Comparison of ENCODE assay signal across 1 cellular context in the genomic region with DNA sequence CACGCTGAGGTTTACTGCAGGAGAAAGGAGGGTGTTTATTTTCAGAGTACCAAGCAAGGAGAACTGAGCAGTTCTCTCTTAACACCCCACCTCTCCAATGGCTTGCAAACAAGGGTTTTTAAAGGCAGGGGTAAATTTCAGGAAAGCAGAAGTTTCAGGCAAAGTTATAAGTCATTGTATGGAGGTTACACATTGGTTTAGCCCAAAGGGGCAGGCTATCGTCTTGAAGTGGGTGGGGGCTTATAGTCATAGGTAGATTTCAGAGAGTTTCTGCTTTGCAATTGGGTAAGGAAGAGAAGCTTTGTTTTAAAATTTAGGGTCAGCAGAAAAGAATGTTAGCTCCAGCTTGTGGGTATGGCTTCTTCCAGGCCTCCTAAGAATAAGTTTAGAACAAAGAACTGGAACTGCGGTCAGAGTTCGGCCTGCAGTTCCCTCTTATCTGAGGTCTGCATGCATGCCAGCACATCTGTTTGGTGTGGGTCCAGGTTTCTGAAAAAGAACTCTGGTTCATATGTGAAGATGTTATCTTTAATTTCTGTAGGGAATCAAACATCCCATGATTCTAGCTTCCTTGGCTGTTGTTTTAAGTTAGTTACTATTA.
TF ChIP-seq lines count a peak whose summit lies in the region.

No MANE protein-coding gene starts in this region.

TF ChIP-seq in K562, 482 proteins besides CTCF, POLR2A, EP300 and RAD21 (continued from another document):
- TF ChIP-seq SNIP1 (IDR thresholded peaks at IDR 0.05; ENCODE audit: low read depth), result no peak
- no peak for TF ChIP-seq HMG20B (CRISPR knock-in tag; IDR thresholded peaks at IDR 0.05)
- no peak for TF ChIP-seq ZNF407 (IDR thresholded peaks at IDR 0.05; ENCODE audit: low read depth)
- no peak for TF ChIP-seq RUNX1 (IDR thresholded peaks at IDR 0.05; ENCODE audit: low read depth)
- TF ChIP-seq MIER1 (IDR thresholded peaks at IDR 0.05; ENCODE audit: low read depth), result no peak
- TF ChIP-seq KLF16 (IDR thresholded peaks at IDR 0.05), result peak; percentile 84
- TF ChIP-seq ZNF263 (CRISPR knock-in tag; IDR thresholded peaks at IDR 0.05; ENCODE audit: borderline replicate concordance), result no peak
- TF ChIP-seq RBFOX2 (IDR thresholded peaks at IDR 0.05; ENCODE audit: low read depth, low read length), result no peak
- TF ChIP-seq, protein P1, sequence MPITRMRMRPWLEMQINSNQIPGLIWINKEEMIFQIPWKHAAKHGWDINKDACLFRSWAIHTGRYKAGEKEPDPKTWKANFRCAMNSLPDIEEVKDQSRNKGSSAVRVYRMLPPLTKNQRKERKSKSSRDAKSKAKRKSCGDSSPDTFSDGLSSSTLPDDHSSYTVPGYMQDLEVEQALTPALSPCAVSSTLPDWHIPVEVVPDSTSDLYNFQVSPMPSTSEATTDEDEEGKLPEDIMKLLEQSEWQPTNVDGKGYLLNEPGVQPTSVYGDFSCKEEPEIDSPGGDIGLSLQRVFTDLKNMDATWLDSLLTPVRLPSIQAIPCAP (CRISPR knock-in tag; IDR thresholded peaks at IDR 0.05; ENCODE audit: borderline replicate concordance), result no peak
- TF ChIP-seq, protein P2, sequence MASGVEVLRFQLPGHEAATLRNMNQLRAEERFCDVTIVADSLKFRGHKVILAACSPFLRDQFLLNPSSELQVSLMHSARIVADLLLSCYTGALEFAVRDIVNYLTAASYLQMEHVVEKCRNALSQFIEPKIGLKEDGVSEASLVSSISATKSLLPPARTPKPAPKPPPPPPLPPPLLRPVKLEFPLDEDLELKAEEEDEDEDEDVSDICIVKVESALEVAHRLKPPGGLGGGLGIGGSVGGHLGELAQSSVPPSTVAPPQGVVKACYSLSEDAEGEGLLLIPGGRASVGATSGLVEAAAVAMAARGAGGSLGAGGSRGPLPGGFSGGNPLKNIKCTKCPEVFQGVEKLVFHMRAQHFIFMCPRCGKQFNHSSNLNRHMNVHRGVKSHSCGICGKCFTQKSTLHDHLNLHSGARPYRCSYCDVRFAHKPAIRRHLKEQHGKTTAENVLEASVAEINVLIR (CRISPR knock-in tag; IDR thresholded peaks at IDR 0.05), result no peak
- TF ChIP-seq ZBED1 (IDR thresholded peaks at IDR 0.05), result no peak
- no peak for TF ChIP-seq SRSF3 (IDR thresholded peaks at IDR 0.05; ENCODE audit: insufficient read depth, low read length)
- no peak for TF ChIP-seq ZNF277 (CRISPR knock-in tag; IDR thresholded peaks at IDR 0.05; ENCODE audit: borderline replicate concordance)
- TF ChIP-seq, protein P3, sequence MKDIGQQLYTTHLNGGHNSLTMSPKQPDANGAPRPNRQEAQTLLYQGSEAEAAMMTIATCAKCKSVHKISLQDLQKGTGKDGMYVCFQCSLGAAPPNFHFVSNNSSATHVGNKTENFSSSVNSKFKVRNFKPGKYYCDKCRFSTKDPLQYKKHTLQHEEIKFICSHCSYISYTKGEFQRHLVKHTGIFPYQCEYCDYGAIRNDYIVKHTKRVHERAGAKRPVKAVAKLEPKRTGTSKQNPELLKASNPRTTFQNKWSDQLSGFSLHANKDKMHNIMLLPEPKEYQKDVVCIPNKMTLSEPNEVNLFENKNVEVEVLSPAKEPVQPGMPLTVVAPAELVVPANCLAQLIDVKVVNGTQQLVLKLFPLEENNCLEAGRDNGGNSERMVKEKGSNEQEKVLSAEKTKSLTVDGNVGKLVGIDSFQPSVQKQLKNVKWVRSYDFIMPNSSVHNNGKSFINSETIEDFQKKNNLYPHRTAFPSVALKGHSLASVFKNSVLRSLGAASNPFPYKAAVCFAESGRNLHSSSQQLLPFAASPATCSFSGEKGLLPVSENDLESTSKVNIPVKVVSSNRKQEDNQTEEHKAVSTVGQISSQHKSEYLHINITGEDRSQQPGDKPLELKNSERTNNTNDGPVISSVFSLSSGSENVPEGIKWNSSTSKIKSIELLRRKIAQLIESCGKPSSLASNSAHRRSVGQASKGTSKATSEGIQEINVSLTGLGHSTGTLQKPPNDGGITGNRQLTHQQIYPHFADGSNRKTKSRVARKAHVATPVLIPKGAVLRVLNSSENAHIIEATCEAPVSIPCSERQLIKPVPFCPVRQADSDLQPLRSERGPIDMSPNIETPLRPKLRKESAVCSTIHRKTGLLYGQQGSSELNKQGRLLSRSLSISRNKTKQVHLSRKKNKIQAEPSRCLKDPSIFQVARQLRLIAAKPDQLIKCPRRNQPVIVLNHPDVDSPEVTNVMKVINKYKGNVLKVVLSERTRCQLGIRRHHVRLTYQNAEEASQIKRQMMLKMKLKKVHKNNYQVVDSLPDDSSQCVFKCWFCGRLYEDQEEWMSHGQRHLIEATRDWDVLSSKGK (CRISPR knock-in tag; IDR thresholded peaks at IDR 0.05), result no peak
- no peak for TF ChIP-seq HMG20A (CRISPR knock-in tag; conservative IDR thresholded peaks at IDR 0.05)
- TF ChIP-seq CBFA2T2 (conservative IDR thresholded peaks at IDR 0.05), result peak; percentile 76
- TF ChIP-seq ZBTB7A (IDR thresholded peaks at IDR 0.05; ENCODE audit: borderline replicate concordance, control insufficient read depth, low read depth, low read length), result no peak
- no peak for TF ChIP-seq SLC30A9 (CRISPR knock-in tag; IDR thresholded peaks at IDR 0.05)
- TF ChIP-seq ZNF274 (IDR thresholded peaks at IDR 0.05; ENCODE audit: borderline replicate concordance, low read depth, low read length), result no peak
- no peak for TF ChIP-seq FOXK2 (conservative IDR thresholded peaks at IDR 0.05 in 1 of 2, IDR thresholded peaks at IDR 0.05 in 1 of 2; ENCODE audit: low read depth in 2 of 2)
- peak; percentile 84 for TF ChIP-seq CBFA2T3 (IDR thresholded peaks at IDR 0.05)
- TF ChIP-seq, protein P4, sequence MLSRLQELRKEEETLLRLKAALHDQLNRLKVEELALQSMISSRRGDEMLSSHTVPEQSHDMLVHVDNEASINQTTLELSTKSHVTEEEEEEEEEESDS (CRISPR knock-in tag; IDR thresholded peaks at IDR 0.05), result no peak
- no peak for TF ChIP-seq TFAP4 (CRISPR knock-in tag; IDR thresholded peaks at IDR 0.05; ENCODE audit: borderline replicate concordance)
- TF ChIP-seq ZNF766 (CRISPR knock-in tag; conservative IDR thresholded peaks at IDR 0.05), result peak; percentile 84
- no peak for TF ChIP-seq ZBTB49 (CRISPR knock-in tag; IDR thresholded peaks at IDR 0.05; ENCODE audit: borderline replicate concordance)
- TF ChIP-seq MBD1 (CRISPR knock-in tag; IDR thresholded peaks at IDR 0.05), result no peak
- TF ChIP-seq MTA2 (IDR thresholded peaks at IDR 0.05; ENCODE audit: low read depth), result peak; percentile 73
- TF ChIP-seq EGR1 (conservative IDR thresholded peaks at IDR 0.05), result no peak
- no peak for TF ChIP-seq NR1H2 (CRISPR knock-in tag; IDR thresholded peaks at IDR 0.05)
- TF ChIP-seq TCF7L2 (IDR thresholded peaks at IDR 0.05; ENCODE audit: low read depth, low read length), result no peak
- peak; percentile 80 for TF ChIP-seq FOSL1 (tag; conservative IDR thresholded peaks at IDR 0.05)
- no peak for TF ChIP-seq ZNF253 (CRISPR knock-in tag; conservative IDR thresholded peaks at IDR 0.05)
- TF ChIP-seq ADNP (tag; IDR thresholded peaks at IDR 0.05), result no peak
- TF ChIP-seq ZNF75A (CRISPR knock-in tag; IDR thresholded peaks at IDR 0.05), result no peak
- TF ChIP-seq JUND (IDR thresholded peaks at IDR 0.05; ENCODE audit: borderline replicate concordance, low read depth, low read length), result no peak
- no peak for TF ChIP-seq JUND (tag; IDR thresholded peaks at IDR 0.05; ENCODE audit: borderline replicate concordance, low read depth, low read length)
- peak in 1 of 2 experiments; percentile 79; a peak in 2 of 4 replicates for TF ChIP-seq RCOR1 (IDR thresholded peaks at IDR 0.05; ENCODE audit: borderline replicate concordance in 1 of 2, low read depth in 2 of 2, low read length in 2 of 2)
